ENCODE assay signal across 16 cellular contexts in the genomic region with DNA sequence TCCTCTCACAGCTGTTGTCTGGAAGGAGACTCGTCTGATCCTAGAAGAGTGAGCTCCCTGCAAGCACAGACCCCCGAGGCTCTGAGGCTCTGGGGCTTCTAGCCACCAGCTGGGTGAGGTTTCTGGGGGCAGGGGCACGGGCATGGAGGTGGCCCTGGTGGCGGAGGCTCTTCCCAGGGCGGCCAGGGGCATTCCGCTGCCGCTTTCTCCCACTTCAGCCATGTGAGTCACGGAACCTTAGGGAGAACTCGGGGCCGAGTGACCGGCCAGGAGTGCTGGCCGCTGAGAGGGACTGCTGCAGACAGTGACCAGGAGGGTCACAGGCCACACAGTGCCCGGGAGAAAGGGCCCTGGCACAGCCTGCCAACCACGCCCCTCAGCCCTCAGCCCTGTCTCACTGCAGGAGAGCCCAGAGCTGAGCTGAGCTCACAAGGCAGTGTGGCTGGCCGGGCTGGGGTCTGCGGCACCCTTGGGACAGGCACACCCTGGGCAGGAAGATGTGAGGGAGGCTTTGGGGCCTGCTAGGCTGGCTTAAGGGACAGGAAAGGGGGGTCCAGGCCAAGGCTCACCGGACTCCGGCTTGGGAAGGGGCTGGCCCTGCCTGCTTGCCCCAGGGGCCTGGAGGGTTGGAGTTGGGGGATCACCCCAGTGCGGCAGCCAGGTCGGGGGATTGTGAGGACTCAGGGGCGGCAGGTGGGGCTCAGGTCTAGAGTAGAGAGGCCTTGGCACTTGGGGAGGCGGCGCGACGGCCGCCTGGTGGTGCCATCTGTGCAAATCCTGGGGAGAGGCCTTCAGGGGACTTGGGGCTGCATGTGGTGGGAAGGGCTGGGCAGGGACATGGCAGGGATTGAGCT. TPM values are rescaled to one million over a fixed set of nuclear protein-coding genes. Genes with fewer than 3 reads are reported as not detected.
DNase-seq lines count a peak whose midpoint lies in the region; ATAC-seq and TF ChIP-seq lines count a peak whose summit lies in the region.
"Had no signal": no experiment of that assay in that cellular context is flagged by ENCODE, and none has a peak within 500 bp of the region (broad histone marks: within the 10 kb centered on the region; RNA-seq: fewer than 3 reads in every experiment).

No MANE protein-coding gene starts in this region.

- no peak overlapping the region for H3K23ac ChIP-seq in mesenchymal stem cell (ENCODE audit: low read length in 2 of 2)

- no peak overlapping the region for H3K18ac ChIP-seq in mesenchymal stem cell (ENCODE audit: low read depth in 1 of 2, low read length in 2 of 2)

- WGBS in endodermal cell (ENCODE audit: insufficient coverage in 1 of 2, insufficient read length in 1 of 2), 2 experiments = 92 to 95% methylated on average over 13 to 26 of the region's 26 CpGs
- WGBS in mesenchymal stem cell = 87% methylated on average over 26 of the region's 26 CpGs

- ATAC-seq in HG03135 (IDR thresholded peaks at IDR 0.05; ENCODE audit: unreplicated experiment) = no peak
- ATAC-seq: Panc1 had no signal

- H3K4me1 ChIP-seq in endodermal cell (ENCODE audit: control insufficient read depth, insufficient read depth, low read length) = no peaks in the 10 kb centered on the region
- H3K4me1 ChIP-seq in mesenchymal stem cell (ENCODE audit: control insufficient read depth, insufficient read depth, low read depth, low read length) = peaks cover 24% of the 10 kb centered on the region
- H3K4me1 ChIP-seq: HAP-1 had no signal

- H3K27ac ChIP-seq in endodermal cell (ENCODE audit: low read depth, low read length) = peak overlapping the region; percentile 29
- H3K27ac ChIP-seq in mesenchymal stem cell (ENCODE audit: low read length, poor library complexity, severe bottlenecking) = no peak overlapping the region
- H3K27ac ChIP-seq: 22Rv1; BLaER1 treated with 17β-estradiol and CSF1 and Interleukin-3, amounts not matched to agents 10 nM and 100 nM had no signal

- H2BK12ac ChIP-seq in mesenchymal stem cell (ENCODE audit: low read length in 2 of 2) = no peak overlapping the region

- peak overlapping the region in 1 of 2 experiments; percentile 25 for H3K4ac ChIP-seq in mesenchymal stem cell (ENCODE audit: low read depth in 1 of 2, low read length in 2 of 2)

- no peak overlapping the region for H4K8ac ChIP-seq in mesenchymal stem cell (ENCODE audit: low read length)

- peak; percentile 12 for DNase-seq in activated CD8-positive, alpha-beta memory T cell treated with anti-CD3 and anti-CD28 coated beads, Interleukin-2, amount 50 U/mL, for 4 hours
- DNase-seq in activated CD8-positive, alpha-beta memory T cell treated with anti-CD3 and anti-CD28 coated beads for 24 hours = no peak
- DNase-seq in endodermal cell = no peak
- DNase-seq in mesenchymal stem cell = no peak
- peak; percentile 21 for DNase-seq in retina
- no peak for DNase-seq in amniotic stem cell (lab: John Stamatoyannopoulos, UW)
- DNase-seq in activated naive CD8-positive, alpha-beta T cell treated with anti-CD3 and anti-CD28 coated beads for 36 hours = no peak
- DNase-seq: EL, Kasumi-1, NCI-H1105 treated with DMSO at 0.1 percent for 48 hours, NCI-H187 had no signal

- no peak overlapping the region for H2BK5ac ChIP-seq in mesenchymal stem cell (ENCODE audit: low read depth, low read length, poor library complexity, severe bottlenecking)

- H3K27me3 ChIP-seq in endodermal cell (ENCODE audit: control insufficient read depth, insufficient read depth, low read length, poor library complexity, severe bottlenecking) (no peaks in the 10 kb centered on the region), mesenchymal stem cell (ENCODE audit: control insufficient read depth in 1 of 2, insufficient read depth in 1 of 2, low read length in 2 of 2) (peaks cover 9 to 21% of the 10 kb centered on the region in 2 experiments)

- no peak overlapping the region for H3K27ac Mint-ChIP-seq in endodermal cell
- no peak overlapping the region for H3K27ac Mint-ChIP-seq in activated naive CD8-positive, alpha-beta T cell treated with anti-CD3 and anti-CD28 coated beads for 36 hours

- no peak overlapping the region for H3K4me3 Mint-ChIP-seq in endodermal cell
- no peak overlapping the region for H3K4me3 Mint-ChIP-seq in activated naive CD8-positive, alpha-beta T cell treated with anti-CD3 and anti-CD28 coated beads for 36 hours

- no peak overlapping the region for H3K4me3 ChIP-seq in endodermal cell (ENCODE audit: low read length)
- no peak overlapping the region for H3K4me3 ChIP-seq in mesenchymal stem cell (ENCODE audit: insufficient read depth in 1 of 2, low read depth in 1 of 2, low read length in 2 of 2)
- H3K4me3 ChIP-seq: BLaER1 treated with 17β-estradiol and CSF1 and Interleukin-3, amounts not matched to agents 10 nM and 100 nM; HAP-1 had no signal

- H3K9ac ChIP-seq in endodermal cell (ENCODE audit: extremely low read depth, low read length, poor library complexity, severe bottlenecking) (no peak overlapping the region), mesenchymal stem cell (ENCODE audit: low read length) (no peak overlapping the region)
- H3K9ac ChIP-seq: BLaER1 treated with 17β-estradiol and CSF1 and Interleukin-3, amounts not matched to agents 10 nM and 100 nM had no signal

- H3K79me1 ChIP-seq in mesenchymal stem cell (replicated peaks; ENCODE audit: low read length, poor library complexity, severe bottlenecking) = peaks cover 1% of the 10 kb centered on the region

- H2BK15ac ChIP-seq in mesenchymal stem cell (ENCODE audit: low read depth, poor library complexity, severe bottlenecking) = no peak overlapping the region

- no peaks in the 10 kb centered on the region for H3K9me3 Mint-ChIP-seq in endodermal cell
- no peaks in the 10 kb centered on the region for H3K9me3 Mint-ChIP-seq in activated naive CD8-positive, alpha-beta T cell treated with anti-CD3 and anti-CD28 coated beads for 36 hours

- no peak overlapping the region for H3K14ac ChIP-seq in mesenchymal stem cell (ENCODE audit: low read length in 2 of 2)

- no peak overlapping the region for H2BK120ac ChIP-seq in mesenchymal stem cell (ENCODE audit: low read depth, low read length)

- H2AFZ ChIP-seq in mesenchymal stem cell (ENCODE audit: low read depth, low read length) = no peak overlapping the region

- H3K36me3 ChIP-seq in endodermal cell (ENCODE audit: control insufficient read depth, insufficient read depth, low read length) = no peaks in the 10 kb centered on the region
- H3K36me3 ChIP-seq in mesenchymal stem cell (ENCODE audit: control insufficient read depth in 1 of 2, insufficient read depth in 2 of 2, low read depth in 1 of 2, low read length in 2 of 2) = peaks cover 0 to 11% of the 10 kb centered on the region in 2 experiments
- H3K36me3 ChIP-seq: BLaER1 treated with 17β-estradiol and CSF1 and Interleukin-3, amounts not matched to agents 10 nM and 100 nM; HAP-1 had no signal

- no peak overlapping the region for H4K91ac ChIP-seq in mesenchymal stem cell (ENCODE audit: low read length)

- H3K9me3 ChIP-seq in endodermal cell (ENCODE audit: control insufficient read depth, low read length) (no peaks in the 10 kb centered on the region), mesenchymal stem cell (ENCODE audit: control insufficient read depth, low read length) (no peaks in the 10 kb centered on the region)
- H3K9me3 ChIP-seq: BLaER1 treated with 17β-estradiol and CSF1 and Interleukin-3, amounts not matched to agents 10 nM and 100 nM; HAP-1 had no signal

- no peak for TF ChIP-seq CTCF in endodermal cell (conservative IDR thresholded peaks at IDR 0.05)

- H3K36me3 Mint-ChIP-seq in endodermal cell (ENCODE audit: low read depth) = no peaks in the 10 kb centered on the region
- H3K36me3 Mint-ChIP-seq in activated naive CD8-positive, alpha-beta T cell treated with anti-CD3 and anti-CD28 coated beads for 36 hours = no peaks in the 10 kb centered on the region

- peak overlapping the region; percentile 57 for H3K4me2 ChIP-seq in mesenchymal stem cell (ENCODE audit: low read length, poor library complexity, severe bottlenecking)

- H3K27me3 Mint-ChIP-seq in endodermal cell (ENCODE audit: insufficient read depth) = no peaks in the 10 kb centered on the region
- H3K27me3 Mint-ChIP-seq in activated naive CD8-positive, alpha-beta T cell treated with anti-CD3 and anti-CD28 coated beads for 36 hours = no peaks in the 10 kb centered on the region

- H3K4me1 Mint-ChIP-seq in endodermal cell = no peaks in the 10 kb centered on the region
- H3K4me1 Mint-ChIP-seq in activated naive CD8-positive, alpha-beta T cell treated with anti-CD3 and anti-CD28 coated beads for 36 hours = no peaks in the 10 kb centered on the region

- H2AK5ac ChIP-seq in mesenchymal stem cell (ENCODE audit: low read length, severe bottlenecking) = no peak overlapping the region

RNA-seq across cellular contexts. Expression of a gene that starts 35.7 kb away (rescaled TPM):
- total RNA-seq in endodermal cell = 10 to 100 TPM; 21.3 to 24.9 TPM
- polyA plus RNA-seq in endodermal cell (2013, experiment 1 of 2) = 10.8 TPM
- 8.9 TPM for polyA plus RNA-seq in endodermal cell (2013, experiment 2 of 2)
- 1.8 TPM for polyA plus RNA-seq in mesenchymal stem cell (2013, experiment 1 of 2)
- 1.7 TPM for polyA plus RNA-seq in mesenchymal stem cell (2013, experiment 2 of 2)
- 1 to 10 TPM; 6.8 to 7.8 TPM for total RNA-seq in activated naive CD8-positive, alpha-beta T cell treated with anti-CD3 and anti-CD28 coated beads for 36 hours

RNA-seq across cellular contexts. Expression of a gene that starts 36.0 kb away (rescaled TPM):
- 100 to 1,000 TPM; 114 TPM for total RNA-seq in endodermal cell
- polyA plus RNA-seq in endodermal cell (2013, experiment 1 of 2) = 68.8 TPM
- 63.1 TPM for polyA plus RNA-seq in endodermal cell (2013, experiment 2 of 2)
- polyA plus RNA-seq in mesenchymal stem cell (2013, experiment 1 of 2) = 163 TPM
- 180 TPM for polyA plus RNA-seq in mesenchymal stem cell (2013, experiment 2 of 2)
- total RNA-seq in activated naive CD8-positive, alpha-beta T cell treated with anti-CD3 and anti-CD28 coated beads for 36 hours = 100 to 1,000 TPM; 161 to 176 TPM

RNA-seq across cellular contexts. Expression of a gene that starts 56.7 kb away (rescaled TPM):
- total RNA-seq in endodermal cell = 10 to 100 TPM; 35.6 TPM
- 25.1 TPM for polyA plus RNA-seq in endodermal cell (2013, experiment 1 of 2)
- polyA plus RNA-seq in endodermal cell (2013, experiment 2 of 2) = 23.8 TPM
- polyA plus RNA-seq in mesenchymal stem cell (2013, experiment 1 of 2) = 10.6 TPM
- 10.8 TPM for polyA plus RNA-seq in mesenchymal stem cell (2013, experiment 2 of 2)
- total RNA-seq in activated naive CD8-positive, alpha-beta T cell treated with anti-CD3 and anti-CD28 coated beads for 36 hours = 10 to 100 TPM; 21.5 to 23.7 TPM

Comparison
In these comparisons a context has a peak if more than half of its experiments do, and no peak if none do; other contexts are left out.
1. DNase-seq: peak in activated CD8-positive, alpha-beta memory T cell treated with anti-CD3 and anti-CD28 coated beads, Interleukin-2, amount 50 U/mL, for 4 hours (single experiment) and retina (single experiment); none in activated CD8-positive, alpha-beta memory T cell treated with anti-CD3 and anti-CD28 coated beads for 24 hours (single experiment), endodermal cell (single experiment), mesenchymal stem cell (single experiment), amniotic stem cell (single experiment) and activated naive CD8-positive, alpha-beta T cell treated with anti-CD3 and anti-CD28 coated beads for 36 hours (single experiment).